ENCODE assay signal across 32 cellular contexts in the genomic region with DNA sequence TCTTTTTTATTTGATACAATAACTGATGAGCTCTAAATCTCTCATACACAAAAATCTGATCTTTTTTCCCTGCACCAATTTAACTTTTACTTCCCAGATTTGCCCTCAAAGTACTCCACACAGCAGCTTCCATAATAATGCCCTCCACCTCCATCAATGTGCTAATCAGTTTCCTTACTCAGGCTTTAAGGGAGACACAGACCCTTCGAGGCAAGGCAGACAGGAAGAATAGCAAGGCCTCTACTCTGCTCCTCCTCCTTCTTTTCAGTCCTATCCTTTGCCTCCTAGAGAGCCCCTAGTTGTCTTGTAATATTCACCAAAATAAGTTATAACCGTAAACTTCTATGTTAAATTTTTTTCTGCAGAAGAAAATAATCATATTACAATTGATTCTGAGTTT.
"Had no signal": no experiment of that assay in that cellular context is flagged by ENCODE, and none has a peak within 500 bp of the region (broad histone marks: within the 10 kb centered on the region; RNA-seq: fewer than 3 reads in every experiment).

No MANE protein-coding gene starts in this region.

- H3K9me3 Mint-ChIP-seq: activated CD4-positive, alpha-beta memory T cell treated with anti-CD3 and anti-CD28 coated beads for 36 hours; activated naive CD8-positive, alpha-beta T cell treated with anti-CD3 and anti-CD28 coated beads, Interleukin-2, amount 50 U/mL, for 24 hours; activated T-helper 1 cell treated with anti-CD3 and anti-CD28 coated beads, Interleukin-12 subunit alpha, Interleukin-12 subunit beta, Interleukin-2, Interleukin-4 antibody, amounts not matched to agents 30 ng/mL and 10 ng/mL and 1 ng/mL, durations not matched to agents 14 hours and 24 hours and 36 hours had no signal

- H3K27ac ChIP-seq: brain microvascular endothelial cell, KMS-11, PC-9 had no signal

- H2AFZ ChIP-seq: PC-9 had no signal

- H3K27ac Mint-ChIP-seq: activated B cell treated with CpG ODN at 0.5 μM for 24 hours; activated CD4-positive, alpha-beta memory T cell treated with anti-CD3 and anti-CD28 coated beads for 36 hours; activated naive CD4-positive, alpha-beta T cell treated with anti-CD3 and anti-CD28 coated beads, Interleukin-2, amount 10 ng/mL, durations not matched to agents 7 days and 5 days; activated naive CD8-positive, alpha-beta T cell; activated naive CD8-positive, alpha-beta T cell treated with anti-CD3 and anti-CD28 coated beads, Interleukin-2, amount 50 U/mL, for 24 hours; activated T-helper 1 cell treated with anti-CD3 and anti-CD28 coated beads, Interleukin-12 subunit alpha, Interleukin-12 subunit beta, Interleukin-2, Interleukin-4 antibody, amounts not matched to agents 30 ng/mL and 10 ng/mL and 1 ng/mL, durations not matched to agents 14 hours and 24 hours and 36 hours had no signal

- H3K27me3 Mint-ChIP-seq: activated B cell treated with CpG ODN at 0.5 μM for 24 hours; activated CD4-positive, alpha-beta memory T cell treated with anti-CD3 and anti-CD28 coated beads for 36 hours; activated naive CD4-positive, alpha-beta T cell treated with anti-CD3 and anti-CD28 coated beads, Interleukin-2, amount 10 ng/mL, durations not matched to agents 7 days and 5 days; activated naive CD8-positive, alpha-beta T cell; activated naive CD8-positive, alpha-beta T cell treated with anti-CD3 and anti-CD28 coated beads, Interleukin-2, amount 50 U/mL, for 24 hours had no signal

- H3K36me3 ChIP-seq: brain microvascular endothelial cell had no signal

- H3K4me3 Mint-ChIP-seq: activated B cell treated with CpG ODN at 0.5 μM for 24 hours; activated CD4-positive, alpha-beta memory T cell treated with anti-CD3 and anti-CD28 coated beads for 36 hours; activated naive CD4-positive, alpha-beta T cell treated with anti-CD3 and anti-CD28 coated beads, Interleukin-2, amount 10 ng/mL, durations not matched to agents 7 days and 5 days; activated naive CD8-positive, alpha-beta T cell; activated naive CD8-positive, alpha-beta T cell treated with anti-CD3 and anti-CD28 coated beads, Interleukin-2, amount 50 U/mL, for 24 hours; activated T-cell treated with anti-CD3 and anti-CD28 coated beads, Interleukin-2, amount 50 U/mL, for 4 hours; activated T-helper 1 cell treated with anti-CD3 and anti-CD28 coated beads, Interleukin-12 subunit alpha, Interleukin-12 subunit beta, Interleukin-2, Interleukin-4 antibody, amounts not matched to agents 30 ng/mL and 10 ng/mL and 1 ng/mL, durations not matched to agents 14 hours and 24 hours and 36 hours had no signal

- DNase-seq: activated B cell treated with CpG ODN at 0.5 μM for 24 hours; activated CD4-positive, alpha-beta memory T cell treated with anti-CD3 and anti-CD28 coated beads for 36 hours; activated CD4-positive, alpha-beta T cell treated with anti-CD3 and anti-CD28 coated beads for 4 hours; activated CD4-positive, alpha-beta T cell treated with anti-CD3 and anti-CD28 coated beads, Interleukin-2, amount 50 U/mL, for 1 hour; activated CD4-positive, CD25-positive, alpha-beta regulatory T cell treated with anti-CD3 and anti-CD28 coated beads, Interleukin-2, amount 50 U/mL, for 72 hours; activated CD8-positive, alpha-beta memory T cell treated with anti-CD3 and anti-CD28 coated beads, Interleukin-2, amount 50 U/mL, for 4 hours; activated effector memory CD4-positive, alpha-beta T cell treated with Interleukin-2 at 50 U/mL for 16 hours; activated naive CD4-positive, alpha-beta T cell treated with anti-CD3 and anti-CD28 coated beads, Interleukin-2, amount 10 ng/mL, durations not matched to agents 7 days and 5 days; activated naive CD8-positive, alpha-beta T cell treated with anti-CD3 and anti-CD28 coated beads, Interleukin-2, amount 50 U/mL, for 24 hours; activated T-cell treated with anti-CD3 and anti-CD28 coated beads for 4 hours; activated T-cell treated with anti-CD3 and anti-CD28 coated beads, Interleukin-2, amount 50 U/mL, for 4 hours; anterior cingulate cortex; brain microvascular endothelial cell; central memory CD4-positive, alpha-beta T cell; MM.1S; MV-4-11; NCI-H1092; NCI-H1436 treated with DMSO at 0.1 percent for 48 hours; NCI-H1694 treated with DMSO at 0.1 percent for 48 hours; NCI-H2029 treated with DMSO at 0.1 percent for 48 hours; NCI-H2107; NCI-H226; NCI-H446 treated with DMSO at 0.1 percent for 48 hours; NCI-H524; NK-92 treated with Interleukin-12 subunit alpha and Interleukin-12 subunit beta, amount 100 ng/mL, for 24 hours; PC-9; Right ventricle myocardium superior; SW 1271; T1000 had no signal

- H3K4me2 ChIP-seq: KMS-11, PC-9 had no signal

- ATAC-seq: activated naive CD8-positive, alpha-beta T cell treated with anti-CD3 and anti-CD28 coated beads, Interleukin-2, amount 50 U/mL, for 24 hours; activated T-cell treated with anti-CD3 and anti-CD28 coated beads, Interleukin-2, amount 50 U/mL, for 4 hours had no signal

- H3K4me3 ChIP-seq: PC-9 had no signal

- H3K9ac ChIP-seq: KMS-11 had no signal

- H3K36me3 Mint-ChIP-seq: activated CD4-positive, alpha-beta memory T cell treated with anti-CD3 and anti-CD28 coated beads for 36 hours; activated naive CD4-positive, alpha-beta T cell treated with anti-CD3 and anti-CD28 coated beads, Interleukin-2, amount 10 ng/mL, durations not matched to agents 7 days and 5 days; activated naive CD8-positive, alpha-beta T cell had no signal

- H3K4me1 Mint-ChIP-seq: activated B cell treated with CpG ODN at 0.5 μM for 24 hours; activated naive CD4-positive, alpha-beta T cell treated with anti-CD3 and anti-CD28 coated beads, Interleukin-2, amount 10 ng/mL, durations not matched to agents 7 days and 5 days; activated naive CD8-positive, alpha-beta T cell treated with anti-CD3 and anti-CD28 coated beads, Interleukin-2, amount 50 U/mL, for 24 hours had no signal

- H3K27me3 ChIP-seq: brain microvascular endothelial cell had no signal
